Comparison of ENCODE assay signal across 29 cellular contexts in the genomic region with DNA sequence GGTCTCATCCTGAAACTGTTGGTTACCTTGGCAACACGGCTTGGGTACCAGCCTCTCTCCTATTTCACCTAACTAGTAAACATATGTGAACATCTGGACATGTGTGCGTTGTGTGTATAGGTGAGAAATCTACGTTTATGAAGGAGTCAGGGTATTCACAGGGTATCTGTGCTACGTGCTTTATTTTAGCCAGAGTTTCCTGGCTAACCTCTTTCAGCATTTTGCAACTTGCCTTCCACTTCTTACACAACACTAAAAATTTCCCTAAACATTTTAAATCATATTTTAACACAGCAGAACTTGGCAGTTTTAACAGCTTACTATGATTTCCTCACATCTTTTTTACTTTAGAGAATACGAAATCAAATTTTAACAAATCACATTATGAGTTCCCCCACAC.
"Had no signal": no experiment of that assay in that cellular context is flagged by ENCODE, and none has a peak within 500 bp of the region (broad histone marks: within the 10 kb centered on the region; RNA-seq: fewer than 3 reads in every experiment).

No MANE protein-coding gene starts in this region.

- H3K4me3 ChIP-seq: ovary, psoas muscle, right lobe of liver, skin epidermis, smooth muscle cell, spleen, suprapubic skin, testis, tibial artery, transverse colon, upper lobe of right lung, uterus had no signal

- DNase-seq: naive thymus-derived CD8-positive, alpha-beta T cell; nephron progenitor cell; ovary; posterior cingulate gyrus; psoas muscle; right cardiac atrium; right lobe of liver; spleen; stimulated activated CD4-positive, alpha-beta T cell treated with anti-CD3 and anti-CD28 coated beads, Interleukin-12 subunit alpha, Interleukin-12 subunit beta, amount 100 ng/mL, for 4 hours; stimulated activated CD4-positive, alpha-beta T cell treated with anti-CD3 and anti-CD28 coated beads, Interleukin-1b, Interleukin-23, amount 100 ng/mL, for 48 hours; stimulated activated CD4-positive, alpha-beta T cell treated with anti-CD3 and anti-CD28 coated beads, Interleukin-4, amount 100 ng/mL, for 1 hour; stimulated activated CD4-positive, alpha-beta T cell treated with anti-CD3 and anti-CD28 coated beads, Interleukin-4, amount 100 ng/mL, for 4 hours; stimulated activated CD8-positive, alpha-beta memory T cell treated with anti-CD3 and anti-CD28 coated beads, Interleukin-4, amount 100 ng/mL, for 48 hours; stimulated activated naive CD4-positive, alpha-beta T cell; stimulated activated naive CD8-positive, alpha-beta T cell treated with anti-CD3 and anti-CD28 coated beads, Interleukin-15, amount 100 ng/mL, for 72 hours; stimulated activated naive CD8-positive, alpha-beta T cell treated with anti-CD3 and anti-CD28 coated beads, Interleukin-15, Interleukin-2, amounts not matched to agents 100 U/mL and 50 U/mL, for 24 hours; substantia nigra; testis; tibial artery; transverse colon; upper lobe of right lung; uterus had no signal

- H3K4me1 ChIP-seq: parathyroid adenoma, psoas muscle, right lobe of liver, spleen, testis, tibial artery, upper lobe of right lung, uterus had no signal

- H3K9me3 ChIP-seq: neutrophil, ovary, psoas muscle, right lobe of liver, spleen, suprapubic skin, testis, tibial artery, transverse colon, upper lobe of right lung, uterus had no signal

- H3K27me3 ChIP-seq: neutrophil, ovary, right lobe of liver, spleen, suprapubic skin, testis, tibial artery, transverse colon, upper lobe of right lung, uterus had no signal

- ATAC-seq: naive thymus-derived CD8-positive, alpha-beta T cell; natural killer cell treated with Interleukin-12 subunit alpha and Interleukin-12 subunit beta and Interleukin-15 and Interleukin-18, amount 100 ng/mL, for 72 hours; psoas muscle; right cardiac atrium; right lobe of liver; stimulated activated memory B cell treated with anti-CD40 and anti-IgM and Interleukin-4, amounts not matched to agents 10 μg/mL and 1 μg/mL and 100 μg/mL, for 72 hours; stimulated activated naive CD8-positive, alpha-beta T cell treated with anti-CD3 and anti-CD28 coated beads, Interleukin-15, amount 100 ng/mL, for 72 hours; stimulated activated naive CD8-positive, alpha-beta T cell treated with anti-CD3 and anti-CD28 coated beads, Interleukin-15, Interleukin-2, amounts not matched to agents 100 U/mL and 50 U/mL, for 24 hours; upper lobe of right lung had no signal

- H3K36me3 ChIP-seq: neutrophil, ovary, right lobe of liver, spleen, suprapubic skin, tibial artery, transverse colon, upper lobe of right lung, uterus had no signal

- H3K27ac ChIP-seq: neutrophil, ovary, parathyroid adenoma, psoas muscle, right lobe of liver, skin epidermis, spleen, suprapubic skin, testis, tibial artery, transverse colon, upper lobe of right lung, uterus had no signal
